8 cellular contexts compared by ENCODE assay signal in the genomic region with DNA sequence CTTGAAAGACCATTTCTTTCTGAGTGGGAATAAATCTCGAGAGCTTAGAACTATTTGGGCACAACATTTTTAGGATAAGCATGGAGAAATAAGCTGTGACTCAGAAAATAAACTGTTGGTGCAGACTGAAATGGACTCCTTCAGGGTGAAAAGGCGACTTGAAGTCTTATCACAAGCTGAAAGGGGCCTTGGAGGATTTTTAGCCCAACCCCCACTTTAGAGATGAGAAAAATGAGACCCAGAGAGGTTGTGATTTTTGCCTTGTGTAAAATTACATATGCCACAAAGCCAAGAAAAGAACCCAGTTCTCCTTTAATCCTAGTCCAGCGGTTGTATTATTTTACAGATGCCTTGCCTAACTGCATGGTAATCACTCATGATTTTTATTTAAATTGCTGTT. TPM values are rescaled to one million over a fixed set of nuclear protein-coding genes. Genes with fewer than 3 reads are reported as not detected.
A peak's percentile ranks its signal among the peaks of the same experiment; 100 is the strongest.
DNase-seq lines count a peak whose midpoint lies in the region; ATAC-seq, FAIRE-seq and TF ChIP-seq lines count a peak whose summit lies in the region.

No MANE protein-coding gene starts in this region.

- no peak for TF ChIP-seq RAD21 in GM12878 (IDR thresholded peaks at IDR 0.05; ENCODE audit: insufficient read depth, low read depth, low read length)

- TF ChIP-seq POLR2A in GM12878 (IDR thresholded peaks at IDR 0.05; ENCODE audit: low read depth, low read length): no peak

- H4K5ac ChIP-seq in mesendoderm (ENCODE audit: low read length): no peak overlapping the region

- no peak overlapping the region for H4K8ac ChIP-seq in mesendoderm (ENCODE audit: low read depth, low read length)

- H4K20me1 ChIP-seq in Karpas-422 (ENCODE audit: insufficient read depth, low read depth, low read length) (0 out of 2 replicates have a peak, but pooled peaks cover 4% of the 10 kb centered on the region), GM12878 (ENCODE audit: control insufficient read depth, insufficient read depth) (no peaks in the 10 kb centered on the region)

- no peak for TF ChIP-seq CTCF in GM12878 (IDR thresholded peaks at IDR 0.05 in 2 of 3, conservative IDR thresholded peaks at IDR 0.05 in 1 of 3; ENCODE audit: control insufficient read depth in 2 of 3, extremely low read depth in 1 of 3, insufficient read depth in 1 of 3, low read depth in 3 of 3, low read length in 3 of 3)

- DNase-seq in CD8-positive, alpha-beta memory T cell: no peak
- DNase-seq in Karpas-422: peak; percentile 79
- no peak for DNase-seq in GM12878 (ENCODE audit: low read depth, low spot score)
- peak; percentile 44 for DNase-seq in mesendoderm
- DNase-seq in occipital lobe (lab: John Stamatoyannopoulos, UW): no peak

- BruUV-seq in GM12878 (replicated peaks; lab: Mats Ljungman, UMichigan): TSS peak; percentile 60

- H3K79me2 ChIP-seq in Karpas-422 (ENCODE audit: low read length): peaks cover 64% of the 10 kb centered on the region
- peaks cover 58% of the 10 kb centered on the region for H3K79me2 ChIP-seq in GM12878 (ENCODE audit: control insufficient read depth, insufficient read depth, low read length)
- H3K79me2 ChIP-seq in mesendoderm (ENCODE audit: control insufficient read depth, insufficient read depth, low read length): peaks cover 48% of the 10 kb centered on the region

- RAD21 ChIA-PET in GM12878 (lab: Charles Lee; ENCODE audit: unreplicated experiment): interaction anchor here (0.7 to 4.2 kb wide), 7 partner anchors 35 to 404 kb away, joined by 3 to 23 read pairs (median 5); a partner anchor contains a TSS

- no peak for FAIRE-seq in GM12878 (lab: Jason Lieb, UNC)

- peak overlapping the region; percentile 56 for H3K56ac ChIP-seq in mesendoderm (ENCODE audit: low read length)

- peak overlapping the region; percentile 84 to 94 (median 89) for H3K4me3 Mint-ChIP-seq in CD8-positive, alpha-beta memory T cell

- H3K27me3 ChIP-seq in CD8-positive, alpha-beta memory T cell (ENCODE audit: insufficient read depth, low read length, poor library complexity, severe bottlenecking): no peaks in the 10 kb centered on the region
- H3K27me3 ChIP-seq in Karpas-422 (ENCODE audit: low read length) (no peaks in the 10 kb centered on the region), GM12878 (replicated peaks in 1 of 2; ENCODE audit: control insufficient read depth in 2 of 2, insufficient read depth in 2 of 2, low read length in 1 of 2) (no peaks in the 10 kb centered on the region), mesendoderm (ENCODE audit: insufficient read depth, low read length, poor library complexity) (no peaks in the 10 kb centered on the region)

- no peak overlapping the region for H3K4ac ChIP-seq in mesendoderm (ENCODE audit: low read depth, low read length)

- H3K27me3 Mint-ChIP-seq in CD8-positive, alpha-beta memory T cell: peaks cover 0 to 2% of the 10 kb centered on the region in 2 donors

- SMC1A ChIA-PET in GM12878 (lab: Charles Lee; ENCODE audit: uncharacterized antibody, unreplicated experiment): interaction anchor here (0.6 to 3.6 kb wide), 8 partner anchors 13 to 150 kb away, joined by 3 to 12 read pairs (median 4); no protein-coding TSS in a partner anchor

- intact Hi-C loops in GM12878 (cut with micrococcal nuclease; ENCODE audit: unreplicated experiment): no loop called here

- ATAC-seq in GM12878 (no peak), GM21447 (IDR thresholded peaks at IDR 0.05; ENCODE audit: unreplicated experiment) (no peak), HG02981 (IDR thresholded peaks at IDR 0.05; ENCODE audit: unreplicated experiment) (no peak), HG02759 (IDR thresholded peaks at IDR 0.05; ENCODE audit: unreplicated experiment) (no peak)

- in situ Hi-C loops in GM12878 (cut with MboI): loop anchor here (10.0 kb wide), 1 partner anchor 413 kb away; no protein-coding TSS in a partner anchor

- H3K9me3 Mint-ChIP-seq in CD8-positive, alpha-beta memory T cell: no peaks in the 10 kb centered on the region

- POLR2A ChIA-PET in CD8-positive, alpha-beta memory T cell (lab: Charles Lee): interaction anchor here (0.6 to 3.5 kb wide), 5 partner anchors 9 to 390 kb away, joined by 3 to 36 read pairs (median 4); a partner anchor contains a TSS
- POLR2A ChIA-PET in GM12878 (lab: Charles Lee): interaction anchor here (0.6 to 1.5 kb wide), 6 partner anchors 9 to 565 kb away, joined by 3 to 12 read pairs (median 3); a partner anchor contains a TSS

- H3K9me3 ChIP-seq in CD8-positive, alpha-beta memory T cell (ENCODE audit: low read length): no peaks in the 10 kb centered on the region
- H3K9me3 ChIP-seq in Karpas-422 (ENCODE audit: low read length) (no peaks in the 10 kb centered on the region), GM12878 (replicated peaks; ENCODE audit: control insufficient read depth, insufficient read depth, low read length) (no peaks in the 10 kb centered on the region)

- H2AFZ ChIP-seq in Karpas-422 (ENCODE audit: low read length) (no peak overlapping the region), GM12878 (ENCODE audit: control insufficient read depth, low read depth, low read length) (peak overlapping the region; percentile 28)

- CTCF ChIA-PET in CD8-positive, alpha-beta memory T cell (lab: Charles Lee): interaction anchor here (1.2 to 3.2 kb wide), 6 partner anchors 8 to 646 kb away, joined by 3 to 17 read pairs (median 4); a partner anchor contains a TSS
- CTCF ChIA-PET in GM12878 (lab: Yijun Ruan, JAX): interaction anchor here (0.7 to 1.9 kb wide), 9 partner anchors 8 to 567 kb away, joined by 3 to 11 read pairs (median 4); a partner anchor contains a TSS

- H2BK5ac ChIP-seq in mesendoderm (ENCODE audit: low read length): no peak overlapping the region

- TF ChIP-seq EP300 in GM12878 (IDR thresholded peaks at IDR 0.05; ENCODE audit: borderline replicate concordance in 1 of 2, control insufficient read depth in 1 of 2, low read depth in 2 of 2, low read length in 2 of 2): no peak

- peaks cover 0 to 15% (median 0%) of the 10 kb centered on the region in 3 donors for H3K36me3 Mint-ChIP-seq in CD8-positive, alpha-beta memory T cell

- WGBS in GM12878 (ENCODE audit: insufficient coverage, insufficient replicate concordance, low lambda C conversion rate, missing lambda C conversion rate): 2% methylated on average over 3 of the region's 3 CpGs
- WGBS in mesendoderm (ENCODE audit: extremely low coverage, insufficient coverage, low lambda C conversion rate): no CpG with 5 or more reads among the region's 3 CpGs

- peaks cover 44 to 63% (median 62%) of the 10 kb centered on the region in 3 donors for H3K4me1 Mint-ChIP-seq in CD8-positive, alpha-beta memory T cell

- H3K4me1 ChIP-seq in CD8-positive, alpha-beta memory T cell (ENCODE audit: insufficient read depth, low read length): peaks cover 24% of the 10 kb centered on the region
- peaks cover 38% of the 10 kb centered on the region for H3K4me1 ChIP-seq in Karpas-422 (ENCODE audit: low read length)
- 0 out of 2 replicates have a peak, but pooled peaks cover 3% of the 10 kb centered on the region for H3K4me1 ChIP-seq in GM12878 (ENCODE audit: control insufficient read depth, insufficient read depth, low read length)
- H3K4me1 ChIP-seq in mesendoderm (ENCODE audit: control insufficient read depth, low read depth, low read length): peaks cover 2% of the 10 kb centered on the region

- H3K9me2 ChIP-seq in Karpas-422 (replicated peaks; ENCODE audit: insufficient read depth, low read length): no peaks in the 10 kb centered on the region

- peak overlapping the region; percentile 80 for H3K27ac ChIP-seq in CD8-positive, alpha-beta memory T cell (ENCODE audit: low read depth, low read length)
- H3K27ac ChIP-seq in Karpas-422 (ENCODE audit: low read length) (peak overlapping the region; percentile 79), GM12878 (ENCODE audit: control insufficient read depth, insufficient read depth) (peak overlapping the region; percentile 81), mesendoderm (ENCODE audit: low read depth, low read length) (no peak overlapping the region)

- no peak overlapping the region for H3K18ac ChIP-seq in mesendoderm (ENCODE audit: low read length)

- H3K4me2 ChIP-seq in Karpas-422 (ENCODE audit: low read depth, low read length, poor library complexity, severe bottlenecking) (peak overlapping the region; percentile 96), GM12878 (ENCODE audit: control insufficient read depth, insufficient read depth) (peak overlapping the region; percentile 63), mesendoderm (ENCODE audit: low read length) (peak overlapping the region; percentile 71)

- peak overlapping the region; percentile 83 to 94 (median 90) for H3K27ac Mint-ChIP-seq in CD8-positive, alpha-beta memory T cell

- no peaks in the 10 kb centered on the region for H3K36me3 ChIP-seq in CD8-positive, alpha-beta memory T cell (ENCODE audit: insufficient read depth, low read length)
- H3K36me3 ChIP-seq in Karpas-422 (ENCODE audit: insufficient read depth, low read length) (peaks cover 22% of the 10 kb centered on the region), GM12878 (ENCODE audit: control insufficient read depth in 2 of 2, insufficient read depth in 2 of 2, low read length in 1 of 2) (no peaks in the 10 kb centered on the region), mesendoderm (ENCODE audit: control insufficient read depth, insufficient read depth, low read length) (no peaks in the 10 kb centered on the region)

- no peak overlapping the region for H2BK15ac ChIP-seq in mesendoderm (replicated peaks; ENCODE audit: low read depth)

- H3K23ac ChIP-seq in mesendoderm (ENCODE audit: low read length): no peak overlapping the region

- peak overlapping the region; percentile 68 for H3K4me3 ChIP-seq in CD8-positive, alpha-beta memory T cell (ENCODE audit: low read length)
- H3K4me3 ChIP-seq in Karpas-422 (ENCODE audit: low read length) (peak overlapping the region; percentile 97), GM12878 (peak overlapping the region; percentile 97), mesendoderm (ENCODE audit: low read length) (peak overlapping the region; percentile 53)

- no peak overlapping the region for H2AK5ac ChIP-seq in mesendoderm (ENCODE audit: low read length)

- H3K79me1 ChIP-seq in mesendoderm (ENCODE audit: low read length): peaks cover 7% of the 10 kb centered on the region

- H2BK120ac ChIP-seq in mesendoderm (ENCODE audit: low read depth, low read length): no peak overlapping the region

- peak overlapping the region; percentile 99 for H3K9ac ChIP-seq in Karpas-422 (ENCODE audit: low read length)
- peak overlapping the region; percentile 91 for H3K9ac ChIP-seq in GM12878 (ENCODE audit: control insufficient read depth, insufficient read depth, low read length)
- peak overlapping the region; percentile 91 for H3K9ac ChIP-seq in mesendoderm (ENCODE audit: low read length)

RNA-seq across cellular contexts. Expression of a gene that starts 1.5 kb away (rescaled TPM):
- total RNA-seq in CD8-positive, alpha-beta memory T cell: 100 to 1,000 TPM; 230 to 234 TPM
- 133 TPM for polyA plus RNA-seq in CD8-positive, alpha-beta memory T cell
- 54.6 and 68.7 TPM in 2 replicates for total RNA-seq in Karpas-422 (2014; rRNA removed; shearing (Covaris generic); ENCODE audit: low replicate concordance)
- 41.3 and 43.7 TPM in 2 replicates for total RNA-seq in GM12878 (2013; cell fraction: nucleolus; rRNA removed)
- 34.3 and 42.5 TPM in 2 replicates for total RNA-seq in GM12878 (2014; rRNA removed)
- total RNA-seq in GM12878 (2014; rRNA removed; fragmentation: Illumina TruSeq; extraction: Trizol): 61.5 and 65.1 TPM in 2 replicates
- 102 and 107 TPM in 2 replicates for total RNA-seq in GM12878 (2021)
- polyA plus RNA-seq in GM12878 (2011; ENCODE audit: low read depth): 94.0 TPM
- polyA plus RNA-seq in GM12878 (2011; rRNA removed): 109 and 113 TPM in 2 replicates
- polyA plus RNA-seq in GM12878 (2011; cell fraction: cytosol; rRNA removed): 51.1 and 81.6 TPM in 2 replicates
- 42.2 and 54.1 TPM in 2 replicates for polyA plus RNA-seq in GM12878 (2011; cell fraction: nucleus; rRNA removed)
- polyA plus RNA-seq in GM12878 (2012): 82.6 and 90.7 TPM in 2 replicates
- 86.5 and 87.4 TPM in 2 replicates for polyA plus RNA-seq in GM12878 (2014; fragmentation: Illumina TruSeq; extraction: Trizol)
- 100 to 1,000 TPM in 1 of 2 experiments, 10 to 100 TPM in 1; 41.4 to 102 TPM for polyA plus RNA-seq in GM12878 (2014; fragmentation: Nextera tagmentation; extraction: Ambion mirVana)
- polyA plus RNA-seq in GM12878 (2014; rRNA removed): 54.7 and 60.7 TPM in 2 replicates
- polyA plus RNA-seq in GM12878 (2016; fragmentation: Nextera tagmentation; extraction: Ambion mirVana): 100 to 1,000 TPM; 182 to 200 TPM
- polyA minus RNA-seq in GM12878 (2011; rRNA and poly(A)+ RNA removed): 49.8 and 113 TPM in 2 replicates
- polyA minus RNA-seq in GM12878 (2011; cell fraction: cytosol; rRNA and poly(A)+ RNA removed): 27.0 and 30.8 TPM in 2 replicates
- polyA minus RNA-seq in GM12878 (2011; cell fraction: nucleus; rRNA and poly(A)+ RNA removed): 14.0 and 23.4 TPM in 2 replicates
- polyA plus RNA-seq in mesendoderm (2013, experiment 1 of 2): 161 TPM
- 155 TPM for polyA plus RNA-seq in mesendoderm (2013, experiment 2 of 2)
- total RNA-seq in occipital lobe: 40.7 TPM

Comparison
In these comparisons a context has a peak if more than half of its experiments do, and no peak if none do; other contexts are left out.
1. DNase-seq: peak in Karpas-422 (single experiment) and mesendoderm (single experiment); none in CD8-positive, alpha-beta memory T cell (0 of 5), GM12878 (single experiment) and occipital lobe (single experiment).
2. Peak in every context shown above with its lines, with median percentiles within 50 percentile points of each other: H3K4me3 ChIP-seq, H3K4me2 ChIP-seq and H3K9ac ChIP-seq.